In the genomic region with DNA sequence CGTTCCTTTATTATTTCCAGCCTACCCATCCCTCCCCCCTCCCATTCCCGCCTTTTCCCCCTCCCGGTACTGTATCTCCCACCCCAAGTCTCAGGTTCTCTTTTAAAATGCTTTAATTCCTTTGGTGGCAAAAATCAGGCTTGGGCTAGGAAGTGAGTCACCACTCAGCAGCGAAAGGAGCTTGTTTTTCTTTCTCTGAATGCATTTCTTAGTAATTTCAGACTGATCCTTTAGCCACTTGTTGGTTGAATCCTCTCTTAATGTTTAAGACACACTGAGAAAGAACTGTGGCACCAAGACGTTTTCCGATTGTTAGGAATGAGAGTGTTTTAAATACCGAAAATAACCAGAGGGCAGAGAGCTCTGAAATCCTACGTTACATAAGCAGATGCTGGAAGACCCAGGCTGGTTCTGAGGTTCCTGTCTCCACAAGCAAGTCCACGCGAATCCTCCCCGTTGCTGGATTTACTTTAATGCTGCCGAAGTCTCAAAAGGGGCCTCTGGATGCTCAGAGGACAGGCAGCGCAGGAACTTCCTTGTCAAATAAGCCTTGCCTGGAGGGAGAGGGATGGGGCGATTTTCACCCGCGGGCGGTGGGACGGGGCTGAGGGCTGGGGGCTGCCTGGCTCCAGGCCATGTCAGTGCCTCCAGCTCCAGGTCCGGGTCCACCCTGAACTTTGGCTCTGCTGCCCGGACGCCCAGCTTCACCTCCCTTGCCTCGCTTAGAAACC, we compare ENCODE assay signal across 9 cellular contexts. TPM values are rescaled to one million over a fixed set of nuclear protein-coding genes. Genes with fewer than 3 reads are reported as not detected.
A peak's percentile ranks its signal among the peaks of the same experiment; 100 is the strongest.
DNase-seq lines count a peak whose midpoint lies in the region; ATAC-seq and TF ChIP-seq lines count a peak whose summit lies in the region.
"Had no signal": no experiment of that assay in that cellular context is flagged by ENCODE, and none has a peak within 500 bp of the region (broad histone marks: within the 10 kb centered on the region; RNA-seq: fewer than 3 reads in every experiment).

No MANE protein-coding gene starts in this region.

- H3K14ac ChIP-seq in mesenchymal stem cell (ENCODE audit: low read length in 2 of 2), result peak overlapping the region in 1 of 2 experiments; percentile 5

- H3K9ac ChIP-seq in HUES64 (ENCODE audit: low read depth, low read length) (peak overlapping the region; percentile 62), mesenchymal stem cell (ENCODE audit: low read length) (peak overlapping the region; percentile 88)

- peaks cover 63% of the 10 kb centered on the region for H3K4me1 ChIP-seq in HUES64 (ENCODE audit: insufficient read depth, low read length)
- peaks cover 6% of the 10 kb centered on the region for H3K4me1 ChIP-seq in mesenchymal stem cell (ENCODE audit: control insufficient read depth, insufficient read depth, low read depth, low read length)
- H3K4me1 ChIP-seq in vagina, result peaks cover 23% of the 10 kb centered on the region

- DNase-seq in AG04449 (ENCODE audit: low read depth, low spot score) (no peak), dorsolateral prefrontal cortex (peak in 3 of 10 donors; percentile 6 to 46 (median 12)), mesenchymal stem cell (peak; percentile 78), vagina (ENCODE audit: extremely low spot score in 2 of 2) (no peak)
- no peak for DNase-seq in activated effector memory CD4-positive, alpha-beta T cell treated with Interleukin-2 at 50 U/mL for 16 hours
- DNase-seq: activated T-cell treated with anti-CD3 and anti-CD28 coated beads, Interleukin-2, amount 50 U/mL, for 4 hours had no signal

- ATAC-seq in HG03139 (IDR thresholded peaks at IDR 0.05; ENCODE audit: unreplicated experiment) (no peak), GM18861 (IDR thresholded peaks at IDR 0.05; ENCODE audit: unreplicated experiment) (no peak)

- TF ChIP-seq CTCF in AG04449 (IDR thresholded peaks at IDR 0.05; ENCODE audit: insufficient read depth, low read length, missing control alignments), result no peak
- no peak for TF ChIP-seq CTCF in dorsolateral prefrontal cortex (IDR thresholded peaks at IDR 0.05 in 54 of 56, conservative IDR thresholded peaks at IDR 0.05 in 2 of 56; ENCODE audit: low read depth in 1 of 56, partially characterized antibody in 56 of 56)
- no peak for TF ChIP-seq CTCF in vagina (IDR thresholded peaks at IDR 0.05)

- H3K36me3 ChIP-seq in HUES64 (ENCODE audit: insufficient read depth, low read length) (no peaks in the 10 kb centered on the region), mesenchymal stem cell (ENCODE audit: control insufficient read depth in 1 of 2, insufficient read depth in 2 of 2, low read depth in 1 of 2, low read length in 2 of 2) (no peaks in the 10 kb centered on the region), vagina (no peaks in the 10 kb centered on the region)

- TF ChIP-seq POLR2A in vagina (IDR thresholded peaks at IDR 0.05), result no peak

- peak overlapping the region; percentile 92 to 93 for H3K18ac ChIP-seq in mesenchymal stem cell (ENCODE audit: low read depth in 1 of 2, low read length in 2 of 2)

- POLR2A ChIA-PET in AG04449 (lab: Yijun Ruan, JAX), result interaction anchor here (0.5 to 3.0 kb wide), 18 partner anchors 9 to 635 kb away, joined by 3 to 13 read pairs (median 4); no protein-coding TSS in a partner anchor

- peak overlapping the region in 1 of 2 experiments; percentile 10 for H3K23ac ChIP-seq in mesenchymal stem cell (ENCODE audit: low read length in 2 of 2)

- peak overlapping the region; percentile 97 for H2BK15ac ChIP-seq in mesenchymal stem cell (ENCODE audit: low read depth, poor library complexity, severe bottlenecking)

- H3K27me3 ChIP-seq in HUES64 (ENCODE audit: insufficient read depth, low read length) (peaks cover 62% of the 10 kb centered on the region), dorsolateral prefrontal cortex (peaks cover 0 to 45% (median 16%) of the 10 kb centered on the region in 45 donors), mesenchymal stem cell (ENCODE audit: control insufficient read depth in 1 of 2, insufficient read depth in 1 of 2, low read length in 2 of 2) (no peaks in the 10 kb centered on the region), vagina (no peaks in the 10 kb centered on the region)

- peak overlapping the region; percentile 95 for H4K91ac ChIP-seq in mesenchymal stem cell (ENCODE audit: low read length)

- H3K9me3 ChIP-seq in HUES64 (ENCODE audit: insufficient read depth, low read depth, low read length) (no peaks in the 10 kb centered on the region), mesenchymal stem cell (ENCODE audit: control insufficient read depth, low read length) (no peaks in the 10 kb centered on the region), vagina (no peaks in the 10 kb centered on the region)

- H2BK120ac ChIP-seq in mesenchymal stem cell (ENCODE audit: low read depth, low read length), result peak overlapping the region; percentile 92

- H3K4me3 ChIP-seq in AG04449 (ENCODE audit: low read depth, low read length), result peak overlapping the region; percentile 84
- H3K4me3 ChIP-seq in HUES64 (ENCODE audit: low read length), result peak overlapping the region; percentile 70
- peak overlapping the region; percentile 22 to 74 (median 54) for H3K4me3 ChIP-seq in dorsolateral prefrontal cortex
- peak overlapping the region; percentile 66 to 91 for H3K4me3 ChIP-seq in mesenchymal stem cell (ENCODE audit: insufficient read depth in 1 of 2, low read depth in 1 of 2, low read length in 2 of 2)
- peak overlapping the region; percentile 49 to 64 for H3K4me3 ChIP-seq in vagina

- H3K4me2 ChIP-seq in mesenchymal stem cell (ENCODE audit: low read length, poor library complexity, severe bottlenecking), result peak overlapping the region; percentile 89

- H2AK5ac ChIP-seq in mesenchymal stem cell (ENCODE audit: low read length, severe bottlenecking), result peak overlapping the region; percentile 78

- CTCF ChIA-PET in AG04449 (lab: Yijun Ruan, JAX), result interaction anchor here (0.6 to 2.0 kb wide), 19 partner anchors 11 to 614 kb away, joined by 3 to 7 read pairs (median 3); no protein-coding TSS in a partner anchor

- peak overlapping the region; percentile 20 for H2AFZ ChIP-seq in mesenchymal stem cell (ENCODE audit: low read depth, low read length)

- H2BK5ac ChIP-seq in mesenchymal stem cell (ENCODE audit: low read depth, low read length, poor library complexity, severe bottlenecking), result peak overlapping the region; percentile 98

- peak overlapping the region; percentile 5; the same call in 1 of the 2 replicates for H3K27ac ChIP-seq in HUES64 (ENCODE audit: low read depth, low read length)
- H3K27ac ChIP-seq in dorsolateral prefrontal cortex, result peak overlapping the region in 22 of 59 donors; percentile 2 to 71 (median 40)
- peak overlapping the region; percentile 100 for H3K27ac ChIP-seq in mesenchymal stem cell (ENCODE audit: low read length, poor library complexity, severe bottlenecking)
- H3K27ac ChIP-seq in vagina, result peak overlapping the region; percentile 72

- peaks cover 3% of the 10 kb centered on the region for H3K79me1 ChIP-seq in mesenchymal stem cell (replicated peaks; ENCODE audit: low read length, poor library complexity, severe bottlenecking)

- peak overlapping the region; percentile 19 to 91 for H3K4ac ChIP-seq in mesenchymal stem cell (ENCODE audit: low read depth in 1 of 2, low read length in 2 of 2)

- intact Hi-C loops in dorsolateral prefrontal cortex (cut with DNase I) (no loop called here), vagina (cut with DNase I) (no loop called here)

- H2BK12ac ChIP-seq in mesenchymal stem cell (ENCODE audit: low read length in 2 of 2), result peak overlapping the region; percentile 33 to 79

- peak overlapping the region; percentile 96 for H4K8ac ChIP-seq in mesenchymal stem cell (ENCODE audit: low read length)

- WGBS in HUES64, result 1% methylated on average over 22 of the region's 22 CpGs
- WGBS in mesenchymal stem cell, result under 1% methylated on average over 21 of the region's 22 CpGs

RNA-seq across cellular contexts. Expression of gene COL8A1, which starts 0.8 kb away (rescaled TPM):
- polyA plus RNA-seq in HUES64 (2013, experiment 1 of 2), result 0.40 TPM
- polyA plus RNA-seq in HUES64 (2013, experiment 2 of 2), result 0.70 TPM
- total RNA-seq in dorsolateral prefrontal cortex (10 to 100 TPM in 5 of 120 experiments, 1 to 10 TPM in 103, under 1 TPM in 12; 0.29 to 29.8 (median 2.4) TPM), vagina (23.1 TPM)
- 115 TPM for polyA plus RNA-seq in mesenchymal stem cell (2013, experiment 1 of 2)
- 112 TPM for polyA plus RNA-seq in mesenchymal stem cell (2013, experiment 2 of 2)
